Comparison of ENCODE assay signal across 8 cellular contexts in the genomic region with DNA sequence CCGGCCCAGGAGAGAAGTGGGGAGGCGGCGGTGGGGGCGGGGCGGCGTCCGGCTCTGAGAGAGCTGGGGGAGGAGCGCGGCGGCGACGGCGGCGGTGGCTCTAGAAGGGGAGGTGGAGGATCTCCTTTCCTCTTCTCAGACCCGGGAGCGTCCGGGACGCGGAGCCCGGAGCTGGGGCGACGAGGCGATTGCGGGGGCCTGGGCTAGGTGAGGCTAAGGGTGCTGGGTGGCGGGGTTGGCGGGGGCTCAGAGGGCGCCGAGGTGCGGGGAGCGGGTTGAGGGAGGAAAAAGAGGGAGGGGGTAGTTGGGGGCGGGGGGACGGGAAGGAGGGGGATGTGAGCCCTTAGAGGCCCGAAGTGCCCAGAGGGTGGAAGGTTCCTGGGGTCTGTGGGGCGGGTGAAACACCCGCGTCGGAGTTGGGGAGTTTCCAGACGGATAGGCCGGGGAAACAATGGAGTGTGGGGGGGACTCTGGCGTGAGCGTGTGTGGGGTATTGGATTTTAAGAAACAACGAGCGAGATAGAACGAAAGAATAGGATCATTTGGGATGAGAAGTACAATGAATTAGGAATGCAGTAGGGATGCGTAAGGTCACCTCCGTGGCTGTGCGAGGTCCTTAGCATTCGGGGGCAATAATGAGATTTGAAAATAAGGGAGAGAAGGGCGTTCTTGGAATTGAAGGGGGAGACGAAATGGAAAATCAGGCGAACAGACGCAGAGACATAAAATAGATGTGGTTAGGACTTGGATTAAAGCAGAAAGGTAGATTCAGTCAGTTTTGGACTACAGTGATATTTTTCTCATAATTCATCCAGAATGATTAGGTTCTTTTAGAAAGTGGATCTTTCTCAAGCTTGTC. TPM values are rescaled to one million over a fixed set of nuclear protein-coding genes. Genes with fewer than 3 reads are reported as not detected.
DNase-seq lines count a peak whose midpoint lies in the region; ATAC-seq, FAIRE-seq and TF ChIP-seq lines count a peak whose summit lies in the region.

A gene (plus strand): TSS at position 82 of the 859 bp plus-strand sequence. CDS start 93,551 bp downstream, outside the sequence.

- peak; percentile 2 for ATAC-seq in Right ventricle myocardium inferior
- ATAC-seq in central memory CD8-positive, alpha-beta T cell (replicated peaks; ENCODE audit: extremely low read depth, poor library complexity, severe bottlenecking): no peak
- ATAC-seq in HepG2: no peak; the same call in 2 of the 3 replicates
- no peak for ATAC-seq in GM18517 (IDR thresholded peaks at IDR 0.05; ENCODE audit: unreplicated experiment)
- no peak for ATAC-seq in HG03520 (IDR thresholded peaks at IDR 0.05; ENCODE audit: unreplicated experiment)

- TF ChIP-seq EP300 in HepG2 (IDR thresholded peaks at IDR 0.05; ENCODE audit: low read depth in 2 of 2, low read length in 2 of 2) (no peak), HepG2 (CRISPR knock-in tag; IDR thresholded peaks at IDR 0.05; ENCODE audit: borderline replicate concordance) (no peak)

- in situ Hi-C loops in HepG2 (cut with HindIII; ENCODE audit: extremely low pct_ligation_motif_present, low pct_unique_long_range_greater_than_20kb): loop anchor here (5.0 kb wide), 1 partner anchor 130 kb away; no protein-coding TSS in a partner anchor

- no peaks in the 10 kb centered on the region for H3K9me3 ChIP-seq in HepG2 (ENCODE audit: low read length)

- TF ChIP-seq RAD21 in HepG2 (CRISPR knock-in tag; IDR thresholded peaks at IDR 0.05): no peak

- H3K9me3 Mint-ChIP-seq in central memory CD8-positive, alpha-beta T cell: no peaks in the 10 kb centered on the region

- TSS peak; percentile 64 for BruUV-seq in HepG2 (replicated peaks; lab: Mats Ljungman, UMichigan)

- peaks cover 48% of the 10 kb centered on the region for H3K79me2 ChIP-seq in HepG2 (ENCODE audit: insufficient read depth, low read length)

- H3K9ac ChIP-seq in HepG2 (ENCODE audit: insufficient read depth, low read depth, low read length): peak within 1 kb of the TSS; percentile 89

- H3K4me2 ChIP-seq in HepG2 (ENCODE audit: low read depth, low read length): peak within 1 kb of the TSS; percentile 81

- intact Hi-C loops in Right ventricle myocardium inferior (cut with DNase I) (no loop called here), cardiac septum (cut with DNase I) (loop anchor here (5.0 kb wide), 1 partner anchor 215 kb away; no protein-coding TSS in a partner anchor), HepG2 (cut with micrococcal nuclease; ENCODE audit: unreplicated experiment) (loop anchor here (10.0 kb wide), 1 partner anchor 57 kb away; no protein-coding TSS in a partner anchor)

- H3K4me3 Mint-ChIP-seq in central memory CD8-positive, alpha-beta T cell: peak within 1 kb of the TSS; percentile 70

- TF ChIP-seq POLR2A in HepG2 (IDR thresholded peaks at IDR 0.05; ENCODE audit: insufficient read depth in 1 of 2, low read depth in 2 of 2, low read length in 2 of 2): peak in 1 of 2 experiments; percentile 59; a peak in 2 of 4 replicates

- no peaks in the 10 kb centered on the region for H3K27me3 Mint-ChIP-seq in central memory CD8-positive, alpha-beta T cell

- no peaks in the 10 kb centered on the region; a peak in 1 of 5 replicates for H3K27me3 ChIP-seq in HepG2 (ENCODE audit: control insufficient read depth in 1 of 2, insufficient read depth in 2 of 2, low read length in 2 of 2)

- H4K20me1 ChIP-seq in HepG2 (ENCODE audit: insufficient read depth, low read length): peaks cover 3% of the 10 kb centered on the region; the same call in 1 of the 2 replicates

- no peak for FAIRE-seq in HepG2 (lab: Jason Lieb, UNC)

- DNase-seq in Right ventricle myocardium inferior (ENCODE audit: missing footprints) (peak; percentile 96), cardiac septum (ENCODE audit: low spot score) (no peak), NCI-H69 (lab: John Stamatoyannopoulos, UW) (peak; percentile 90), HepG2 (ENCODE audit: low spot score) (no peak), substantia nigra (lab: John Stamatoyannopoulos, UW) (peak in 7 of 49 donors; percentile 40 to 57 (median 43))
- no peak for DNase-seq in central memory CD8-positive, alpha-beta T cell (ENCODE audit: low spot score in 2 of 2)

- CTCF ChIA-PET in HepG2 (lab: Yijun Ruan, JAX; ENCODE audit: low intra/inter-chr PET ratio, low total read pairs): interaction anchor here (0.7 kb wide), 1 partner anchor 9 kb away, joined by 3 read pairs; no protein-coding TSS in a partner anchor

- H3K27ac Mint-ChIP-seq in central memory CD8-positive, alpha-beta T cell (ENCODE audit: low read depth): peak within 1 kb of the TSS; percentile 57

- H3K36me3 Mint-ChIP-seq in central memory CD8-positive, alpha-beta T cell (ENCODE audit: insufficient read depth): peaks cover 3% of the 10 kb centered on the region

- TF ChIP-seq CTCF in HepG2 (CRISPR knock-in tag; IDR thresholded peaks at IDR 0.05): no peak; the same call in 1 of the 2 replicates

- peaks cover 63% of the 10 kb centered on the region for H3K4me1 ChIP-seq in HepG2 (ENCODE audit: insufficient read depth, low read length)

- POLR2A ChIA-PET in HepG2 (lab: Yijun Ruan, JAX): interaction anchor here (0.9 to 2.2 kb wide), 29 partner anchors 10 to 186 kb away, joined by 3 to 41 read pairs (median 5); a partner anchor contains a TSS

- under 1% methylated on average over 36 of the region's 52 CpGs for WGBS in HepG2 (ENCODE audit: low lambda C conversion rate)

- H2AFZ ChIP-seq in HepG2 (ENCODE audit: low read length): peak within 1 kb of the TSS; percentile 25

- no peaks in the 10 kb centered on the region; a peak in 1 of 5 replicates for H3K36me3 ChIP-seq in HepG2 (replicated peaks in 1 of 2; ENCODE audit: control insufficient read depth in 1 of 2, insufficient read depth in 2 of 2, low read length in 2 of 2)

- H3K4me3 ChIP-seq in HepG2 (replicated peaks in 1 of 3; ENCODE audit: insufficient read depth in 1 of 3, low read depth in 2 of 3, low read length in 3 of 3): peak within 1 kb of the TSS; percentile 80 to 97 (median 83)

- H3K27ac ChIP-seq in HepG2 (ENCODE audit: extremely low read length, insufficient read depth, low read length) (peak within 1 kb of the TSS; percentile 97), substantia nigra (ENCODE audit: low read depth, low read length, poor library complexity, severe bottlenecking) (peak within 1 kb of the TSS; percentile 77)

- H3K4me1 Mint-ChIP-seq in central memory CD8-positive, alpha-beta T cell: peaks cover 19% of the 10 kb centered on the region

TF ChIP-seq in HepG2, 621 proteins besides CTCF, POLR2A, EP300 and RAD21 (continues in another document):
- no peak for TF ChIP-seq SOX6 (IDR thresholded peaks at IDR 0.05)
- 0 out of 2 replicates have a peak, but pooled peaks have one; percentile 21 for TF ChIP-seq SOX6 (CRISPR knock-in tag; IDR thresholded peaks at IDR 0.05)
- TF ChIP-seq, protein P1, sequence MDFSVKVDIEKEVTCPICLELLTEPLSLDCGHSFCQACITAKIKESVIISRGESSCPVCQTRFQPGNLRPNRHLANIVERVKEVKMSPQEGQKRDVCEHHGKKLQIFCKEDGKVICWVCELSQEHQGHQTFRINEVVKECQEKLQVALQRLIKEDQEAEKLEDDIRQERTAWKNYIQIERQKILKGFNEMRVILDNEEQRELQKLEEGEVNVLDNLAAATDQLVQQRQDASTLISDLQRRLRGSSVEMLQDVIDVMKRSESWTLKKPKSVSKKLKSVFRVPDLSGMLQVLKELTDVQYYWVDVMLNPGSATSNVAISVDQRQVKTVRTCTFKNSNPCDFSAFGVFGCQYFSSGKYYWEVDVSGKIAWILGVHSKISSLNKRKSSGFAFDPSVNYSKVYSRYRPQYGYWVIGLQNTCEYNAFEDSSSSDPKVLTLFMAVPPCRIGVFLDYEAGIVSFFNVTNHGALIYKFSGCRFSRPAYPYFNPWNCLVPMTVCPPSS (IDR thresholded peaks at IDR 0.05): no peak
- TF ChIP-seq SIN3A (IDR thresholded peaks at IDR 0.05; ENCODE audit: borderline replicate concordance, low read depth, low read length): peak; percentile 39; the same call in 1 of the 2 replicates
- TF ChIP-seq, protein P2, sequence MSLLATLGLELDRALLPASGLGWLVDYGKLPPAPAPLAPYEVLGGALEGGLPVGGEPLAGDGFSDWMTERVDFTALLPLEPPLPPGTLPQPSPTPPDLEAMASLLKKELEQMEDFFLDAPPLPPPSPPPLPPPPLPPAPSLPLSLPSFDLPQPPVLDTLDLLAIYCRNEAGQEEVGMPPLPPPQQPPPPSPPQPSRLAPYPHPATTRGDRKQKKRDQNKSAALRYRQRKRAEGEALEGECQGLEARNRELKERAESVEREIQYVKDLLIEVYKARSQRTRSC (CRISPR knock-in tag; IDR thresholded peaks at IDR 0.05; ENCODE audit: low read depth): no peak
- TF ChIP-seq ZNF747 (CRISPR knock-in tag; IDR thresholded peaks at IDR 0.05; ENCODE audit: borderline replicate concordance): no peak

RNA-seq across cellular contexts. Expression of the gene that starts here (rescaled TPM):
- total RNA-seq in Right ventricle myocardium inferior (6.4 TPM), cardiac septum (6.2 TPM), HepG2 (2016; rRNA removed; fragmentation: Illumina TruSeq; extraction: Trizol) (19.3 and 27.2 TPM in 2 replicates)
- total RNA-seq in HepG2 (2016; cell fraction: cytosol; rRNA removed; fragmentation: Illumina TruSeq; extraction: Trizol; ENCODE audit: low read depth): 20.9 and 21.2 TPM in 2 replicates
- 19.2 and 23.0 TPM in 2 replicates for total RNA-seq in HepG2 (2016; cell fraction: insoluble cytoplasmic fraction; rRNA removed; fragmentation: Illumina TruSeq; extraction: Trizol)
- total RNA-seq in HepG2 (2016; cell fraction: membrane; rRNA removed; fragmentation: Illumina TruSeq; extraction: Trizol): 22.6 and 23.1 TPM in 2 replicates
- 16.9 and 19.5 TPM in 2 replicates for total RNA-seq in HepG2 (2016; cell fraction: nucleus; rRNA removed; fragmentation: Illumina TruSeq; extraction: Trizol)
- polyA plus RNA-seq in HepG2 (2011; rRNA removed): 24.9 and 28.1 TPM in 2 replicates
- polyA plus RNA-seq in HepG2 (2011; cell fraction: cytosol; rRNA removed): 16.7 and 21.9 TPM in 2 replicates
- polyA plus RNA-seq in HepG2 (2011; cell fraction: nucleus; rRNA removed): 15.8 and 19.7 TPM in 2 replicates
- 13.4 and 17.4 TPM in 2 replicates for polyA plus RNA-seq in HepG2 (2012)
- polyA plus RNA-seq in HepG2 (2016; cell fraction: cytosol; fragmentation: Illumina TruSeq; extraction: Trizol; ENCODE audit: low read depth): 5.2 and 7.9 TPM in 2 replicates
- polyA plus RNA-seq in HepG2 (2016; cell fraction: insoluble cytoplasmic fraction; fragmentation: Illumina TruSeq; extraction: Trizol; ENCODE audit: low read depth): 30.6 and 32.3 TPM in 2 replicates
- 16.0 and 17.8 TPM in 2 replicates for polyA plus RNA-seq in HepG2 (2016; cell fraction: membrane; fragmentation: Illumina TruSeq; extraction: Trizol; ENCODE audit: low read depth)
- polyA plus RNA-seq in HepG2 (2016; cell fraction: nucleus; fragmentation: Illumina TruSeq; extraction: Trizol; ENCODE audit: insufficient read depth, low read depth): 32.3 and 37.2 TPM in 2 replicates
- polyA minus RNA-seq in HepG2 (2011; rRNA and poly(A)+ RNA removed; ENCODE audit: low replicate concordance): 36.5 and 107 TPM in 2 replicates
- 22.7 and 27.1 TPM in 2 replicates for polyA minus RNA-seq in HepG2 (2011; cell fraction: cytosol; rRNA and poly(A)+ RNA removed)
- 41.5 and 48.9 TPM in 2 replicates for polyA minus RNA-seq in HepG2 (2011; cell fraction: nucleus; rRNA and poly(A)+ RNA removed)

Comparison
In these comparisons a context has a peak if more than half of its experiments do, and no peak if none do; other contexts are left out.
1. DNase-seq: peak in Right ventricle myocardium inferior (single experiment) and NCI-H69 (single experiment); none in cardiac septum (single experiment), central memory CD8-positive, alpha-beta T cell (0 of 2) and HepG2 (single experiment).